ENCODE assay signal across 1 cellular context in genomic region chr19:45657520-45658163, GRCh38.
TF ChIP-seq lines count a peak whose summit lies in the region.

No MANE protein-coding gene starts in this region.

TF ChIP-seq in SK-N-SH, 30 proteins besides CTCF, POLR2A, EP300 and RAD21 (continued from another document):
- TF ChIP-seq USF1 (IDR thresholded peaks at IDR 0.05; ENCODE audit: borderline replicate concordance, low read depth) = no peak
- TF ChIP-seq USF2 (IDR thresholded peaks at IDR 0.05; ENCODE audit: borderline replicate concordance, low read depth, low read length) = no peak
- no peak for TF ChIP-seq EZH2phosphoT487 (IDR thresholded peaks at IDR 0.05; ENCODE audit: borderline replicate concordance, low read depth)
- no peak for TF ChIP-seq CHD2 (IDR thresholded peaks at IDR 0.05; ENCODE audit: low read length, partially characterized antibody)
- no peak for TF ChIP-seq REST (IDR thresholded peaks at IDR 0.05; ENCODE audit: low read depth, low read length)
- no peak for TF ChIP-seq TEAD4 (IDR thresholded peaks at IDR 0.05; ENCODE audit: borderline replicate concordance, insufficient read depth)
